In the genomic region with DNA sequence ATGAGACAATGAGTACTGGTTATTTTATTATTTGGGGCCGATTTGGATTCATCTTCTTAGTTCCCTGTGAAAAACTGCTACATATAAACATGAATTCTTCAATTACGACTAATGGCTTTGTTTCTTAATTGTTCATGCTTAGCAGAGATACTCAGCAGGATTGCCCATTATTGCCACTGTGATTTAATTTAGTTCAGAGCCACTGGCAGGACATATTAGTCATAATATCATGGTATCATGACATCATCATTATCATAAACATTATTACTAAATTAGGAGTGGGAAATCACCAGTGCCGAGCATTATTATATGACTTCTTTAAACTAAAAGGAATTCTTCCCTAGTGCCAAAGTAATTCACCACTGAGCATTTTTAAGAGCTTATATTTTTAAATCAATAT, we compare ENCODE assay signal across 23 cellular contexts.
DNase-seq lines count a peak whose midpoint lies in the region; ATAC-seq and TF ChIP-seq lines count a peak whose summit lies in the region.
"Had no signal": no experiment of that assay in that cellular context is flagged by ENCODE, and none has a peak within 500 bp of the region (broad histone marks: within the 10 kb centered on the region; RNA-seq: fewer than 3 reads in every experiment).

No MANE protein-coding gene starts in this region.

- no peak overlapping the region for H3K4me3 ChIP-seq in HCT116 (replicated peaks in 1 of 2; ENCODE audit: low read depth in 1 of 2, low read length in 2 of 2)
- H3K4me3 ChIP-seq: esophagus muscularis mucosa, heart left ventricle, psoas muscle, tibial nerve had no signal

- no peak for ATAC-seq in HCT116
- ATAC-seq in esophagus mucosa: peak; percentile 57
- no peak for ATAC-seq in left colon
- ATAC-seq: heart left ventricle; psoas muscle; stimulated activated naive CD8-positive, alpha-beta T cell treated with anti-CD3 and anti-CD28 coated beads, Interleukin-15, amount 100 ng/mL, for 72 hours had no signal

- POLR2A ChIA-PET in HCT116 (lab: Charles Lee) (no interaction called here), RWPE1 (lab: Yijun Ruan, JAX; ENCODE audit: low non-redundant PET) (no interaction called here)

- H3K9ac ChIP-seq in HCT116 (ENCODE audit: low read length): no peak overlapping the region

- no peaks in the 10 kb centered on the region for H3K27me3 ChIP-seq in HCT116 (ENCODE audit: insufficient read depth, low read length)
- H3K27me3 ChIP-seq: esophagus muscularis mucosa, heart left ventricle, tibial nerve had no signal

- no peak for TF ChIP-seq RAD21 in HCT116 (IDR thresholded peaks at IDR 0.05; ENCODE audit: low read depth)

- no peak for TF ChIP-seq POLR2A in HCT116 (IDR thresholded peaks at IDR 0.05; ENCODE audit: borderline replicate concordance, extremely low read depth, insufficient read depth, insufficient read length)

- intact Hi-C loops in HCT116 (cut with micrococcal nuclease): no loop called here
- intact Hi-C loops in left colon (cut with DNase I, micrococcal nuclease): no loop called here

- H3K9me2 ChIP-seq in HCT116 (ENCODE audit: insufficient read depth): no peaks in the 10 kb centered on the region

- RAD21 ChIA-PET in HCT116 (lab: Charles Lee; ENCODE audit: low non-redundant PET in 1 of 2, low total read pairs in 2 of 2, uncharacterized antibody in 2 of 2, unreplicated experiment in 2 of 2): no interaction called here

- CTCF ChIA-PET in HCT116 (lab: Charles Lee): no interaction called here
- CTCF ChIA-PET in RWPE1 (lab: Yijun Ruan, JAX): no interaction called here

- no peaks in the 10 kb centered on the region for H3K36me3 ChIP-seq in HCT116 (ENCODE audit: control insufficient read depth in 1 of 2, insufficient read depth in 2 of 2, low read length in 2 of 2)
- H3K36me3 ChIP-seq: esophagus muscularis mucosa, heart left ventricle, tibial nerve had no signal

- no peaks in the 10 kb centered on the region for H3K9me3 ChIP-seq in HCT116 (ENCODE audit: control insufficient read depth in 1 of 2, insufficient read depth in 1 of 2, low read depth in 1 of 2, low read length in 2 of 2)
- H3K9me3 ChIP-seq: esophagus muscularis mucosa, heart left ventricle, psoas muscle, tibial nerve had no signal

- DNase-seq in HCT116 (ENCODE audit: low read depth, low spot score) (no peak), RWPE1 (ENCODE audit: low spot score) (peak; percentile 5), renal cortical epithelial cell (ENCODE audit: low read depth) (peak; percentile 44), left colon (no peak)
- DNase-seq in activated T-cell treated with anti-CD3 and anti-CD28 coated beads, Interleukin-2, amount 50 U/mL, for 48 hours: no peak
- no peak for DNase-seq in activated CD4-positive, alpha-beta T cell treated with anti-CD3 and anti-CD28 coated beads, Interleukin-2, amount 50 U/mL, for 1 hour
- DNase-seq: activated CD4-positive, alpha-beta T cell treated with anti-CD3 and anti-CD28 coated beads, Interleukin-2, amount 50 U/mL, for 4 hours; activated CD8-positive, alpha-beta memory T cell treated with anti-CD3 and anti-CD28 coated beads, Interleukin-2, amount 50 U/mL, for 48 hours; activated effector memory CD4-positive, alpha-beta T cell treated with anti-CD3 and anti-CD28 coated beads, Interleukin-2, amount 50 U/mL, for 16 hours; AML-193; caudate nucleus; DND-41; heart left ventricle; Kasumi-1; NCI-H1092; NCI-H524 treated with DMSO at 0.1 percent for 48 hours; OCI-M1; psoas muscle; stimulated activated CD4-positive, alpha-beta T cell treated with anti-CD3 and anti-CD28 coated beads, Interleukin-4, amount 100 ng/mL, for 4 hours; stimulated activated naive CD8-positive, alpha-beta T cell treated with anti-CD3 and anti-CD28 coated beads, Interleukin-15, amount 100 ng/mL, for 72 hours had no signal

- peak overlapping the region; percentile 91 for H2AFZ ChIP-seq in HCT116 (ENCODE audit: low read depth, low read length, poor library complexity, severe bottlenecking)

- TF ChIP-seq CTCF in HCT116 (IDR thresholded peaks at IDR 0.05 in 2 of 3, conservative IDR thresholded peaks at IDR 0.05 in 1 of 3; ENCODE audit: borderline replicate concordance in 1 of 3, insufficient read depth in 1 of 3, low read depth in 2 of 3, low read length in 2 of 3) (no peak), RWPE1 (conservative IDR thresholded peaks at IDR 0.05; ENCODE audit: low read depth) (no peak)

- H3K4me2 ChIP-seq in HCT116 (ENCODE audit: low read length): no peak overlapping the region

- H4K20me1 ChIP-seq in HCT116 (ENCODE audit: insufficient read depth): no peaks in the 10 kb centered on the region

- H3K79me2 ChIP-seq in HCT116 (ENCODE audit: insufficient read depth, low read length): no peaks in the 10 kb centered on the region

- peaks cover 6 to 8% of the 10 kb centered on the region in 2 experiments; a peak in 2 of 4 replicates for H3K4me1 ChIP-seq in HCT116 (ENCODE audit: control insufficient read depth in 1 of 2, insufficient read depth in 2 of 2, low read length in 2 of 2)
- H3K4me1 ChIP-seq: esophagus muscularis mucosa, heart left ventricle, psoas muscle, tibial nerve had no signal

- H3K27ac ChIP-seq in HCT116 (ENCODE audit: low read depth, low read length): no peak overlapping the region
- no peak overlapping the region for H3K27ac ChIP-seq in RWPE1
- H3K27ac ChIP-seq: esophagus muscularis mucosa, heart left ventricle, psoas muscle, tibial nerve had no signal

- no TSS peak for BruUV-seq in HCT116 (replicated peaks; lab: Mats Ljungman, UMichigan)

TF ChIP-seq in HCT116, 20 proteins besides CTCF, POLR2A, EP300 and RAD21:
- peak; percentile 17; the same call in 1 of the 2 replicates for TF ChIP-seq SP1 (IDR thresholded peaks at IDR 0.05; ENCODE audit: low read depth)
- TF ChIP-seq TCF7L2 (IDR thresholded peaks at IDR 0.05; ENCODE audit: borderline replicate concordance, extremely low read depth, insufficient read depth, insufficient read length): no peak
TF ChIP-seq in HCT116: peak in this region for 1.

Comparison
In these comparisons a context has a peak if more than half of its experiments do, and no peak if none do; other contexts are left out.
1. DNase-seq: peak in RWPE1 (single experiment) and renal cortical epithelial cell (single experiment); none in HCT116 (single experiment), activated T-cell treated with anti-CD3 and anti-CD28 coated beads, Interleukin-2, amount 50 U/mL, for 48 hours (0 of 2), activated CD4-positive, alpha-beta T cell treated with anti-CD3 and anti-CD28 coated beads, Interleukin-2, amount 50 U/mL, for 1 hour (single experiment) and left colon (0 of 2).